8 cellular contexts compared by ENCODE assay signal in genomic region chr4:41142946-41143720, GRCh38.
A peak's percentile ranks its signal among the peaks of the same experiment; 100 is the strongest.
DNase-seq lines count a peak whose midpoint lies in the region; ATAC-seq, FAIRE-seq and TF ChIP-seq lines count a peak whose summit lies in the region.

No MANE protein-coding gene starts in this region.

- H3K27ac ChIP-seq in heart left ventricle (peak overlapping the region; percentile 56 to 89 (median 72)), rectal smooth muscle tissue (ENCODE audit: low read depth, low read length) (peak overlapping the region; percentile 80), small intestine (ENCODE audit: low read depth in 1 of 2, low read length in 1 of 2) (peak overlapping the region in 1 of 2 donors; percentile 53)

- intact Hi-C loops in heart left ventricle (cut with DNase I): loop anchor here in 5 of 10 donors (5.0 to 10.0 kb wide), 4 partner anchors 52 to 69 kb away; partner anchors contain the start of gene APBB2 (in 1 of the 5)

- ATAC-seq in WTC11: no peak
- ATAC-seq in heart left ventricle: peak; percentile 62 to 87 (median 82)
- no peak for ATAC-seq in HG02973 (IDR thresholded peaks at IDR 0.05; ENCODE audit: unreplicated experiment)

- WGBS in heart left ventricle, 4 donors: 44 to 55% (median 47%) methylated on average over 7 of the region's 7 CpGs
- 23 to 38% (median 31%) methylated on average over 7 of the region's 7 CpGs for WGBS in small intestine, 3 donors

- H3K27me3 ChIP-seq in heart left ventricle (no peaks in the 10 kb centered on the region), rectal smooth muscle tissue (ENCODE audit: control insufficient read depth, insufficient read depth, low read length) (no peaks in the 10 kb centered on the region), small intestine (ENCODE audit: control insufficient read depth in 2 of 2, insufficient read depth in 2 of 2, low read length in 2 of 2) (no peaks in the 10 kb centered on the region)

- POLR2A ChIA-PET in WTC11 (lab: Charles Lee): no interaction called here

- no peak for FAIRE-seq in small intestine (lab: Jason Lieb, UNC)

- no peaks in the 10 kb centered on the region for H3K27me3 Mint-ChIP-seq in WTC11 (ENCODE audit: low read depth)
- H3K27me3 Mint-ChIP-seq in activated naive CD8-positive, alpha-beta T cell treated with anti-CD3 and anti-CD28 coated beads for 36 hours: peaks cover 4% of the 10 kb centered on the region

- DNase-seq in Caki2 (ENCODE audit: low read depth) (peak; percentile 10), WTC11 (ENCODE audit: low spot score) (no peak), heart left ventricle (peak in 4 of 5 donors; percentile 40 to 63 (median 56)), small intestine (no peak)
- DNase-seq in activated CD4-positive, alpha-beta T cell treated with anti-CD3 and anti-CD28 coated beads, Interleukin-2, amount 50 U/mL, for 1 hour: no peak
- DNase-seq in activated naive CD8-positive, alpha-beta T cell treated with anti-CD3 and anti-CD28 coated beads for 36 hours: no peak

- no peaks in the 10 kb centered on the region for H3K9me3 Mint-ChIP-seq in WTC11
- H3K9me3 Mint-ChIP-seq in activated naive CD8-positive, alpha-beta T cell treated with anti-CD3 and anti-CD28 coated beads for 36 hours: no peaks in the 10 kb centered on the region

- H3K4me3 ChIP-seq in heart left ventricle (peak overlapping the region in 4 of 12 donors; percentile 8 to 32 (median 24)), rectal smooth muscle tissue (ENCODE audit: low read length) (no peak overlapping the region), small intestine (ENCODE audit: low read depth in 1 of 2, low read length in 2 of 2) (no peak overlapping the region)

- peaks cover 9% of the 10 kb centered on the region; the same call in 1 of the 2 replicates for H3K36me3 Mint-ChIP-seq in WTC11
- no peaks in the 10 kb centered on the region for H3K36me3 Mint-ChIP-seq in activated naive CD8-positive, alpha-beta T cell treated with anti-CD3 and anti-CD28 coated beads for 36 hours

- CTCF ChIA-PET in WTC11 (lab: Charles Lee): no interaction called here

- H3K4me1 ChIP-seq in heart left ventricle: peaks cover 0 to 61% (median 35%) of the 10 kb centered on the region in 12 donors
- H3K4me1 ChIP-seq in rectal smooth muscle tissue (ENCODE audit: control insufficient read depth, insufficient read depth, low read length): peaks cover 29% of the 10 kb centered on the region
- H3K4me1 ChIP-seq in small intestine (ENCODE audit: control insufficient read depth in 2 of 2, insufficient read depth in 1 of 2, low read depth in 1 of 2, low read length in 1 of 2): peaks cover 0 to 5% of the 10 kb centered on the region in 2 donors

- no peak overlapping the region for H3K4me3 Mint-ChIP-seq in WTC11
- no peak overlapping the region for H3K4me3 Mint-ChIP-seq in activated naive CD8-positive, alpha-beta T cell treated with anti-CD3 and anti-CD28 coated beads for 36 hours

- H3K9me3 ChIP-seq in heart left ventricle (peaks cover 0 to 11% (median 0%) of the 10 kb centered on the region in 12 donors), small intestine (ENCODE audit: control insufficient read depth, low read depth) (no peaks in the 10 kb centered on the region)

- TF ChIP-seq POLR2A in heart left ventricle (IDR thresholded peaks at IDR 0.05): no peak

- H3K4me1 Mint-ChIP-seq in WTC11: peaks cover 37% of the 10 kb centered on the region
- no peaks in the 10 kb centered on the region for H3K4me1 Mint-ChIP-seq in activated naive CD8-positive, alpha-beta T cell treated with anti-CD3 and anti-CD28 coated beads for 36 hours

- in situ Hi-C loops in Caki2 (cut with HindIII; ENCODE audit: low pct_unique_long_range_greater_than_20kb, low sequenced_read_pairs): no loop called here

- H3K9ac ChIP-seq in rectal smooth muscle tissue (ENCODE audit: low read length): no peak overlapping the region

- TF ChIP-seq CTCF in WTC11 (IDR thresholded peaks at IDR 0.05) (no peak), heart left ventricle (IDR thresholded peaks at IDR 0.05) (no peak)

- no peaks in the 10 kb centered on the region for H3K36me3 ChIP-seq in heart left ventricle
- H3K36me3 ChIP-seq in rectal smooth muscle tissue (ENCODE audit: control insufficient read depth, insufficient read depth, low read length): no peaks in the 10 kb centered on the region
- H3K36me3 ChIP-seq in small intestine (ENCODE audit: control insufficient read depth in 2 of 2, insufficient read depth in 2 of 2, low read length in 2 of 2): no peaks in the 10 kb centered on the region

- peak overlapping the region; percentile 72; the same call in 1 of the 2 replicates for H3K27ac Mint-ChIP-seq in WTC11
- no peak overlapping the region for H3K27ac Mint-ChIP-seq in activated naive CD8-positive, alpha-beta T cell treated with anti-CD3 and anti-CD28 coated beads for 36 hours

TF ChIP-seq in WTC11, 78 proteins besides CTCF, POLR2A, EP300 and RAD21 (continues in another document):
- TF ChIP-seq ZNF396 (CRISPR knock-in tag; IDR thresholded peaks at IDR 0.05; ENCODE audit: borderline replicate concordance) (no peak), ZNF671 (CRISPR knock-in tag; IDR thresholded peaks at IDR 0.05) (no peak), FOXP4 (CRISPR knock-in tag; IDR thresholded peaks at IDR 0.05) (no peak), IRF2 (CRISPR knock-in tag; IDR thresholded peaks at IDR 0.05; ENCODE audit: borderline replicate concordance, low read depth) (no peak), ZNF423 (CRISPR knock-in tag; IDR thresholded peaks at IDR 0.05) (no peak), ZNF512 (CRISPR knock-in tag; IDR thresholded peaks at IDR 0.05; ENCODE audit: borderline replicate concordance) (no peak), FOXJ3 (CRISPR knock-in tag; IDR thresholded peaks at IDR 0.05; ENCODE audit: borderline replicate concordance) (no peak), JUN (CRISPR knock-in tag; IDR thresholded peaks at IDR 0.05) (no peak), NFYB (CRISPR knock-in tag; conservative IDR thresholded peaks at IDR 0.05; ENCODE audit: low read depth) (no peak), ZNF281 (CRISPR knock-in tag; IDR thresholded peaks at IDR 0.05) (no peak), ATF3 (CRISPR knock-in tag; conservative IDR thresholded peaks at IDR 0.05) (no peak), ATF1 (CRISPR knock-in tag; IDR thresholded peaks at IDR 0.05) (no peak), SP1 (CRISPR knock-in tag; conservative IDR thresholded peaks at IDR 0.05) (no peak), KAT7 (CRISPR knock-in tag; IDR thresholded peaks at IDR 0.05; ENCODE audit: borderline replicate concordance) (no peak)

Comparison
In these comparisons a context has a peak if more than half of its experiments do, and no peak if none do; other contexts are left out.
1. DNase-seq: peak in Caki2 (single experiment) and heart left ventricle (4 of 5); none in WTC11 (single experiment), activated CD4-positive, alpha-beta T cell treated with anti-CD3 and anti-CD28 coated beads, Interleukin-2, amount 50 U/mL, for 1 hour (single experiment), activated naive CD8-positive, alpha-beta T cell treated with anti-CD3 and anti-CD28 coated beads for 36 hours (single experiment) and small intestine (single experiment).
2. ATAC-seq: peak in heart left ventricle (4 of 4); none in WTC11 (single experiment) and HG02973 (single experiment).